11 cellular contexts compared by ENCODE assay signal in the genomic region with DNA sequence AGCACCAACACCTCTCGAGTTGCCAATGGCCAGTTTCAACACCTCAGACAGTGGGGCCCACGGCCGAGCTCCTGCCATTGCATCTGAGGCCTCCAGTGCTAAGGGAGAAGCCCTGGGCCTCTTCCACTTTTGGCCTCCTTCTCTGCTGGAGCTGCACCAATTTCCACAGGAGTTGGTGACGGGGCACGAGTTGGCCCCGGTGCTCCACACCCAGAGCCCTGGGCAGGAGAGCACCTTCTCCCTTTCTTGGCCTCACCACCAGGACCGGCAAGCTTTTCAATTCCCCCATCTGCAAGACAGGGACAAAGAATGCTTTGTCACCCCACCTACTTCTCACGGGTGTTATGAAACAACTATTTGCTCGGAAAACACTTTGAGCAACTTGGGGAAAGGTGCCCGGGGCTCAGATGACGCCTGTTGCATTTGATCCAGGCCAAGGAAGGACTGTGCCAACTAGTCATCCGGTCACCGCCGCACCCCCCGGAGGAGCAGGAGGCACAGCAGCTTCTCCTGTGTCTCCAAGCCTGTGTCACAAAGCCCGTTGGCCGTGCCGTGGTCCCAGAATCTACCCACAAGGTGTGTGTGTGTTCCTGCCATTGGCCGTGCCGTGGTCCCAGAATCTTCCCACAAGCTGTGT. TPM values are rescaled to one million over a fixed set of nuclear protein-coding genes. Genes with fewer than 3 reads are reported as not detected.
DNase-seq lines count a peak whose midpoint lies in the region; ATAC-seq and TF ChIP-seq lines count a peak whose summit lies in the region.
"Had no signal": no experiment of that assay in that cellular context is flagged by ENCODE, and none has a peak within 500 bp of the region (broad histone marks: within the 10 kb centered on the region; RNA-seq: fewer than 3 reads in every experiment).

No MANE protein-coding gene starts in this region.

- CTCF ChIA-PET in naive thymus-derived CD4-positive, alpha-beta T cell (lab: Charles Lee): interaction anchor here (1.6 kb wide), 1 partner anchor 10 kb away, joined by 4 read pairs; no protein-coding TSS in a partner anchor

- peaks cover 0 to 10% of the 10 kb centered on the region in 2 donors for H3K4me1 ChIP-seq in naive thymus-derived CD4-positive, alpha-beta T cell (ENCODE audit: control insufficient read depth in 2 of 2, insufficient read depth in 2 of 2, low read length in 2 of 2)

- intact Hi-C loops in naive thymus-derived CD4-positive, alpha-beta T cell (cut with micrococcal nuclease): no loop called here

- ATAC-seq in naive thymus-derived CD4-positive, alpha-beta T cell: peak; percentile 54
- ATAC-seq in HG02884 (IDR thresholded peaks at IDR 0.05; ENCODE audit: unreplicated experiment) (no peak), GM18519 (IDR thresholded peaks at IDR 0.05; ENCODE audit: low FRiP score, unreplicated experiment) (no peak)

- H3K36me3 Mint-ChIP-seq in naive thymus-derived CD4-positive, alpha-beta T cell: peaks cover 0 to 4% (median 0%) of the 10 kb centered on the region in 5 donors

- H3K27me3 ChIP-seq in naive thymus-derived CD4-positive, alpha-beta T cell (ENCODE audit: control insufficient read depth in 2 of 2, insufficient read depth in 2 of 2, low read length in 2 of 2): no peaks in the 10 kb centered on the region

- TF ChIP-seq CTCF in 22Rv1 (IDR thresholded peaks at IDR 0.05) (no peak), epithelial cell of esophagus (IDR thresholded peaks at IDR 0.05; ENCODE audit: insufficient read depth, low read depth, low read length, missing control alignments) (peak; percentile 11)

- no peaks in the 10 kb centered on the region for H3K36me3 ChIP-seq in naive thymus-derived CD4-positive, alpha-beta T cell (ENCODE audit: control insufficient read depth in 2 of 3, insufficient read depth in 3 of 3, low read length in 3 of 3)

- peak overlapping the region in 1 of 9 donors; percentile 1 for H3K27ac Mint-ChIP-seq in naive thymus-derived CD4-positive, alpha-beta T cell

- H3K4me1 Mint-ChIP-seq in naive thymus-derived CD4-positive, alpha-beta T cell: peaks cover 0 to 38% (median 6%) of the 10 kb centered on the region in 7 donors

- H3K4me3 ChIP-seq in epithelial cell of esophagus (ENCODE audit: low read length): no peak overlapping the region
- H3K4me3 ChIP-seq in naive thymus-derived CD4-positive, alpha-beta T cell (ENCODE audit: low read length): no peak overlapping the region

- H3K27ac ChIP-seq in 22Rv1: peak overlapping the region; percentile 18; the same call in 1 of the 2 replicates
- no peak overlapping the region for H3K27ac ChIP-seq in naive thymus-derived CD4-positive, alpha-beta T cell (ENCODE audit: low read depth, low read length)

- no peaks in the 10 kb centered on the region for H3K9me3 Mint-ChIP-seq in naive thymus-derived CD4-positive, alpha-beta T cell

- H3K4me3 Mint-ChIP-seq in naive thymus-derived CD4-positive, alpha-beta T cell: no peak overlapping the region

- DNase-seq in NOMO-1 treated with DMSO at 0.1 percent for 48 hours (lab: John Stamatoyannopoulos, UW; ENCODE audit: unreplicated experiment) (peak; percentile 59), epithelial cell of esophagus (ENCODE audit: low read depth) (peak; percentile 99), NCI-H1930 (lab: John Stamatoyannopoulos, UW) (no peak), RKO (ENCODE audit: low spot score) (no peak)
- DNase-seq in naive thymus-derived CD4-positive, alpha-beta T cell: no peak
- DNase-seq: activated effector memory CD4-positive, alpha-beta T cell treated with anti-CD3 and anti-CD28 coated beads, Interleukin-2, amount 50 U/mL, for 16 hours; stimulated activated CD4-positive, alpha-beta T cell treated with anti-CD3 and anti-CD28 coated beads, Interleukin-4, amount 100 ng/mL, for 4 hours had no signal

- H3K9me3 ChIP-seq in naive thymus-derived CD4-positive, alpha-beta T cell (ENCODE audit: control insufficient read depth in 2 of 3, low read length in 3 of 3): no peaks in the 10 kb centered on the region

- POLR2A ChIA-PET in naive thymus-derived CD4-positive, alpha-beta T cell (lab: Charles Lee): interaction anchor here (0.5 kb wide), 1 partner anchor 29 kb away, joined by 3 read pairs; no protein-coding TSS in a partner anchor

- H3K27me3 Mint-ChIP-seq in naive thymus-derived CD4-positive, alpha-beta T cell: no peaks in the 10 kb centered on the region
- H3K27me3 Mint-ChIP-seq: B cell had no signal

RNA-seq across cellular contexts. Expression of a gene that starts 55.2 kb away (rescaled TPM):
- total RNA-seq in naive thymus-derived CD4-positive, alpha-beta T cell: 100 to 1,000 TPM in 3 of 5 experiments, 10 to 100 TPM in 2; 88.0 to 124 (median 100) TPM
- polyA plus RNA-seq in naive thymus-derived CD4-positive, alpha-beta T cell: 10 to 100 TPM; 53.2 to 67.3 TPM

Comparison
In these comparisons a context has a peak if more than half of its experiments do, and no peak if none do; other contexts are left out.
1. DNase-seq: peak in NOMO-1 treated with DMSO at 0.1 percent for 48 hours (single experiment) and epithelial cell of esophagus (single experiment); none in naive thymus-derived CD4-positive, alpha-beta T cell (0 of 9), NCI-H1930 (0 of 2) and RKO (single experiment).